3 cellular contexts compared by ENCODE assay signal in the genomic region with DNA sequence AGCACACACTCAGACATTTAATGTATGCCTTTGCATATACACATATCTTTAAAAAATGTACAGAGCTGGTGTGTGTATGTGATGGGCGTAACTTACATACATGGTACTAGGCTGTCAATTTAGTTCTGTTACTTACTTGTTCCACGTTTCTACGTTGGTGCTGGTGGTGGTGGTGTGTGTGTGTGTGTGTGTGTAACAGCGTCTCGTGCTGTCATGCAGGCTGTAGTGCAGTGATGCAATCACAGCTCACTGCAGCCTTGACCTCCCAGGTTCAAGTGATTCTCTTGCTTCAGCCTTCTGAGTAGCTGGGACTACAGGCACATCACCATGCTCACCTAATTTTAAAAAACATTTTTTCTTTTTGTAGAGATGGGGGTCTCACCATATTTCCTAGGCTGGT.
TF ChIP-seq lines count a peak whose summit lies in the region.

No MANE protein-coding gene starts in this region.

TF ChIP-seq in IMR-90, 13 proteins besides CTCF, POLR2A, EP300 and RAD21 (continued from another document):
- TF ChIP-seq CEBPB (IDR thresholded peaks at IDR 0.05; ENCODE audit: low read depth, low read length) = peak; percentile 76
TF ChIP-seq in IMR-90: peak in this region for 1.

TF ChIP-seq in WTC11, 78 proteins besides CTCF, POLR2A, EP300 and RAD21 (continued from another document):
- TF ChIP-seq ZNF317 (CRISPR knock-in tag; IDR thresholded peaks at IDR 0.05; ENCODE audit: borderline replicate concordance, low read depth) (no peak), ESRRA (CRISPR knock-in tag; IDR thresholded peaks at IDR 0.05; ENCODE audit: borderline replicate concordance) (no peak)
TF ChIP-seq in WTC11: peak in this region for 1.

TF ChIP-seq in GM23338, 12 proteins besides CTCF, POLR2A, EP300 and RAD21 (continued from another document):
- TF ChIP-seq ZNF331 (CRISPR knock-in tag; IDR thresholded peaks at IDR 0.05; ENCODE audit: low read depth) (no peak), STAT1 (IDR thresholded peaks at IDR 0.05; ENCODE audit: unreplicated experiment) (no peak), JUNB (IDR thresholded peaks at IDR 0.05; ENCODE audit: unreplicated experiment) (no peak), NANOG (IDR thresholded peaks at IDR 0.05; ENCODE audit: borderline replicate concordance) (no peak), POLR2AphosphoS5 (IDR thresholded peaks at IDR 0.05; ENCODE audit: low read depth) (no peak), ZNF462 (CRISPR knock-in tag; IDR thresholded peaks at IDR 0.05) (no peak)
- TF ChIP-seq, protein P1, sequence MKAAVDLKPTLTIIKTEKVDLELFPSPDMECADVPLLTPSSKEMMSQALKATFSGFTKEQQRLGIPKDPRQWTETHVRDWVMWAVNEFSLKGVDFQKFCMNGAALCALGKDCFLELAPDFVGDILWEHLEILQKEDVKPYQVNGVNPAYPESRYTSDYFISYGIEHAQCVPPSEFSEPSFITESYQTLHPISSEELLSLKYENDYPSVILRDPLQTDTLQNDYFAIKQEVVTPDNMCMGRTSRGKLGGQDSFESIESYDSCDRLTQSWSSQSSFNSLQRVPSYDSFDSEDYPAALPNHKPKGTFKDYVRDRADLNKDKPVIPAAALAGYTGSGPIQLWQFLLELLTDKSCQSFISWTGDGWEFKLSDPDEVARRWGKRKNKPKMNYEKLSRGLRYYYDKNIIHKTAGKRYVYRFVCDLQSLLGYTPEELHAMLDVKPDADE (IDR thresholded peaks at IDR 0.05) = no peak
TF ChIP-seq in GM23338: peak in this region for 0.
